Comparison of ENCODE assay signal across 8 cellular contexts in the genomic region with DNA sequence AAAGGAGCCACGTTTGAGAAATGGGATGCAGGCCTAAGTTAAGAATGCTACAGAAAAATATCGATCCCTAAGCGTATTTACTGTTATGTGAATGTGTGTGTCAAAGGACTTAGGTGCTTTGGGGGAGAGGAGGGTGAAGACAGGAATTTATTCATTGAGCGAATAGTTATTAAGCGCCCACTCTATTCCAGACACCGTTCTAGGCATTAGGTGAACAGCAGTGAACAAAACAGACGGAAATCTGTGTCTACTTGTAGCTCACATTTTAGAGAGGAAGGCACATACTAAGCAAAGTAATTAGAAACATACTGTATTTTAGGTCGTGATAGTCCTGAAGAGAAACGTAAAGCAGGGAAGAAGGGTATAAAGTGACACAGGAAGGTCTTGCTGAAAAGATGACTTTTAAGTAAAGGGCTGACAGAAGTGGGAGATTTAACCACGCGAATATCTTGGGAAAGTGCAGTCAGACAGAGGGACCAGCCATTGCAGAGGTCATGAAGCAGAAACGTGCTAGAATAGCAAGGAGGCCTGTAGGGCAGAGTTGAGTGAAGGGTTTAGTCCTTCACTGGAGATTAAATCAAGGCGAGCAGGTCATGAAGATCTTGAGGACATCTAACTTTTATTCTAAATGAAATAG. TPM values are rescaled to one million over a fixed set of nuclear protein-coding genes. Genes with fewer than 3 reads are reported as not detected.
DNase-seq lines count a peak whose midpoint lies in the region; ATAC-seq and TF ChIP-seq lines count a peak whose summit lies in the region.

No MANE protein-coding gene starts in this region.

- ATAC-seq in GM23338 (no peak), RWPE2 (ENCODE audit: low read depth) (no peak)

- no peaks in the 10 kb centered on the region for H3F3A ChIP-seq in GM23338 (replicated peaks; ENCODE audit: low read depth)

- H3K36me3 ChIP-seq in GM23338 (ENCODE audit: insufficient read depth): peaks cover 7% of the 10 kb centered on the region; the same call in 1 of the 2 replicates
- H3K36me3 ChIP-seq in RWPE2 (ENCODE audit: low read depth): peaks cover 19% of the 10 kb centered on the region
- peaks cover 0 to 10% (median 9%) of the 10 kb centered on the region in 3 donors for H3K36me3 ChIP-seq in tibial artery

- 0 out of 2 replicates have a peak overlapping the region, but pooled peaks have one; percentile 19 for H2AFZ ChIP-seq in GM23338

- peaks cover 25% of the 10 kb centered on the region for H3K36me3 Mint-ChIP-seq in GM23338 (ENCODE audit: low read depth)

- no peaks in the 10 kb centered on the region for H3K27me3 ChIP-seq in GM23338 (ENCODE audit: insufficient read depth)
- H3K27me3 ChIP-seq in RWPE2 (ENCODE audit: insufficient read depth, poor library complexity, severe bottlenecking): no peaks in the 10 kb centered on the region
- no peaks in the 10 kb centered on the region for H3K27me3 ChIP-seq in tibial artery

- DNase-seq in AG09309 (ENCODE audit: low read depth) (no peak), GM23338 (ENCODE audit: low spot score) (no peak), RWPE2 (ENCODE audit: low spot score) (no peak), tibial artery (no peak), NCI-H2081 treated with DMSO at 0.1 percent for 48 hours (lab: John Stamatoyannopoulos, UW) (no peak), islet precursor cell (no peak), NCI-H524 treated with DMSO at 0.1 percent for 48 hours (lab: John Stamatoyannopoulos, UW) (no peak)

- no peaks in the 10 kb centered on the region for H3K4me1 ChIP-seq in GM23338 (ENCODE audit: insufficient read depth)
- H3K4me1 ChIP-seq in RWPE2 (ENCODE audit: insufficient read depth, poor library complexity, severe bottlenecking): peaks cover 21% of the 10 kb centered on the region
- H3K4me1 ChIP-seq in tibial artery: peaks cover 0 to 62% (median 28%) of the 10 kb centered on the region in 4 donors

- TF ChIP-seq CTCF in AG09309 (IDR thresholded peaks at IDR 0.05; ENCODE audit: control insufficient read depth, insufficient read depth, low read depth, low read length, missing control alignments) (no peak), GM23338 (conservative IDR thresholded peaks at IDR 0.05; ENCODE audit: low read depth in 2 of 2) (no peak), RWPE2 (IDR thresholded peaks at IDR 0.05; ENCODE audit: poor library complexity, severe bottlenecking) (no peak), tibial artery (IDR thresholded peaks at IDR 0.05) (no peak)

- no peaks in the 10 kb centered on the region for H3K27me3 Mint-ChIP-seq in GM23338 (ENCODE audit: insufficient read depth, low read depth, poor library complexity)

- H3K4me2 ChIP-seq in GM23338: peak overlapping the region; percentile 97

- peak overlapping the region; percentile 92 for H3K27ac ChIP-seq in GM23338 (ENCODE audit: low read depth)
- H3K27ac ChIP-seq in RWPE2 (ENCODE audit: poor library complexity, severe bottlenecking): peak overlapping the region; percentile 79
- H3K27ac ChIP-seq in tibial artery: peak overlapping the region; percentile 91 to 96

- H3K9me3 ChIP-seq in RWPE2 (ENCODE audit: severe bottlenecking) (no peaks in the 10 kb centered on the region), tibial artery (no peaks in the 10 kb centered on the region)

- H3K4me3 ChIP-seq in AG09309 (ENCODE audit: control insufficient read depth, low read depth, low read length) (peak overlapping the region; percentile 86), GM23338 (peak overlapping the region; percentile 80), RWPE2 (ENCODE audit: severe bottlenecking) (peak overlapping the region; percentile 80), iPS-11a (ENCODE audit: low read depth, low read length) (peak overlapping the region; percentile 99), tibial artery (peak overlapping the region; percentile 76 to 85)

- H3K79me2 ChIP-seq in GM23338 (replicated peaks; ENCODE audit: insufficient read depth): peaks cover 77% of the 10 kb centered on the region

- H3K9me3 Mint-ChIP-seq in GM23338: peaks cover 16% of the 10 kb centered on the region

- H3K4me1 Mint-ChIP-seq in GM23338: peaks cover 4% of the 10 kb centered on the region

- H3K27ac Mint-ChIP-seq in GM23338: no peak overlapping the region

- no peaks in the 10 kb centered on the region for H4K20me1 ChIP-seq in GM23338 (replicated peaks; ENCODE audit: insufficient read depth)

- no peaks in the 10 kb centered on the region for H3K9me2 ChIP-seq in GM23338 (ENCODE audit: insufficient read depth)

- H3K4me3 Mint-ChIP-seq in GM23338: no peak overlapping the region

- intact Hi-C loops in tibial artery (cut with DNase I; ENCODE audit: low total_unique reads): no loop called here

TF ChIP-seq in GM23338, 12 proteins besides CTCF, POLR2A, EP300 and RAD21 (continues in another document):
- TF ChIP-seq, protein P1, sequence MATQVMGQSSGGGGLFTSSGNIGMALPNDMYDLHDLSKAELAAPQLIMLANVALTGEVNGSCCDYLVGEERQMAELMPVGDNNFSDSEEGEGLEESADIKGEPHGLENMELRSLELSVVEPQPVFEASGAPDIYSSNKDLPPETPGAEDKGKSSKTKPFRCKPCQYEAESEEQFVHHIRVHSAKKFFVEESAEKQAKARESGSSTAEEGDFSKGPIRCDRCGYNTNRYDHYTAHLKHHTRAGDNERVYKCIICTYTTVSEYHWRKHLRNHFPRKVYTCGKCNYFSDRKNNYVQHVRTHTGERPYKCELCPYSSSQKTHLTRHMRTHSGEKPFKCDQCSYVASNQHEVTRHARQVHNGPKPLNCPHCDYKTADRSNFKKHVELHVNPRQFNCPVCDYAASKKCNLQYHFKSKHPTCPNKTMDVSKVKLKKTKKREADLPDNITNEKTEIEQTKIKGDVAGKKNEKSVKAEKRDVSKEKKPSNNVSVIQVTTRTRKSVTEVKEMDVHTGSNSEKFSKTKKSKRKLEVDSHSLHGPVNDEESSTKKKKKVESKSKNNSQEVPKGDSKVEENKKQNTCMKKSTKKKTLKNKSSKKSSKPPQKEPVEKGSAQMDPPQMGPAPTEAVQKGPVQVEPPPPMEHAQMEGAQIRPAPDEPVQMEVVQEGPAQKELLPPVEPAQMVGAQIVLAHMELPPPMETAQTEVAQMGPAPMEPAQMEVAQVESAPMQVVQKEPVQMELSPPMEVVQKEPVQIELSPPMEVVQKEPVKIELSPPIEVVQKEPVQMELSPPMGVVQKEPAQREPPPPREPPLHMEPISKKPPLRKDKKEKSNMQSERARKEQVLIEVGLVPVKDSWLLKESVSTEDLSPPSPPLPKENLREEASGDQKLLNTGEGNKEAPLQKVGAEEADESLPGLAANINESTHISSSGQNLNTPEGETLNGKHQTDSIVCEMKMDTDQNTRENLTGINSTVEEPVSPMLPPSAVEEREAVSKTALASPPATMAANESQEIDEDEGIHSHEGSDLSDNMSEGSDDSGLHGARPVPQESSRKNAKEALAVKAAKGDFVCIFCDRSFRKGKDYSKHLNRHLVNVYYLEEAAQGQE (IDR thresholded peaks at IDR 0.05; ENCODE audit: unreplicated experiment): no peak
- TF ChIP-seq NANOG (IDR thresholded peaks at IDR 0.05; ENCODE audit: borderline replicate concordance) (no peak), POLR2AphosphoS5 (IDR thresholded peaks at IDR 0.05; ENCODE audit: low read depth) (no peak), EZH2 (IDR thresholded peaks at IDR 0.05; ENCODE audit: low read depth, unreplicated experiment) (no peak), ZNF331 (CRISPR knock-in tag; IDR thresholded peaks at IDR 0.05; ENCODE audit: low read depth) (no peak)
- TF ChIP-seq, protein P2, sequence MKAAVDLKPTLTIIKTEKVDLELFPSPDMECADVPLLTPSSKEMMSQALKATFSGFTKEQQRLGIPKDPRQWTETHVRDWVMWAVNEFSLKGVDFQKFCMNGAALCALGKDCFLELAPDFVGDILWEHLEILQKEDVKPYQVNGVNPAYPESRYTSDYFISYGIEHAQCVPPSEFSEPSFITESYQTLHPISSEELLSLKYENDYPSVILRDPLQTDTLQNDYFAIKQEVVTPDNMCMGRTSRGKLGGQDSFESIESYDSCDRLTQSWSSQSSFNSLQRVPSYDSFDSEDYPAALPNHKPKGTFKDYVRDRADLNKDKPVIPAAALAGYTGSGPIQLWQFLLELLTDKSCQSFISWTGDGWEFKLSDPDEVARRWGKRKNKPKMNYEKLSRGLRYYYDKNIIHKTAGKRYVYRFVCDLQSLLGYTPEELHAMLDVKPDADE (IDR thresholded peaks at IDR 0.05): no peak

RNA-seq across cellular contexts. Expression of a gene that starts 0.5 kb away (rescaled TPM):
- 24.1 and 34.5 TPM in 2 replicates for total RNA-seq in GM23338 (2014; rRNA removed; shearing (Covaris generic))
- 157 and 200 TPM in 2 replicates for polyA plus RNA-seq in GM23338 (2016; fragmentation: Nextera tagmentation; extraction: Ambion mirVana)

RNA-seq across cellular contexts. Expression of a gene that starts 0.9 kb away (rescaled TPM):
- 26.5 and 28.9 TPM in 2 replicates for total RNA-seq in GM23338 (2014; rRNA removed; shearing (Covaris generic))
- 13.0 and 13.9 TPM in 2 replicates for polyA plus RNA-seq in GM23338 (2016; fragmentation: Nextera tagmentation; extraction: Ambion mirVana)

RNA-seq across cellular contexts. Expression of a gene that starts 51.7 kb away (rescaled TPM):
- total RNA-seq in GM23338 (2014; rRNA removed; shearing (Covaris generic)): not detected in 2 replicates
- not detected in 2 replicates for polyA plus RNA-seq in GM23338 (2016; fragmentation: Nextera tagmentation; extraction: Ambion mirVana)
